Comparison of ENCODE assay signal across 8 cellular contexts in the genomic region with DNA sequence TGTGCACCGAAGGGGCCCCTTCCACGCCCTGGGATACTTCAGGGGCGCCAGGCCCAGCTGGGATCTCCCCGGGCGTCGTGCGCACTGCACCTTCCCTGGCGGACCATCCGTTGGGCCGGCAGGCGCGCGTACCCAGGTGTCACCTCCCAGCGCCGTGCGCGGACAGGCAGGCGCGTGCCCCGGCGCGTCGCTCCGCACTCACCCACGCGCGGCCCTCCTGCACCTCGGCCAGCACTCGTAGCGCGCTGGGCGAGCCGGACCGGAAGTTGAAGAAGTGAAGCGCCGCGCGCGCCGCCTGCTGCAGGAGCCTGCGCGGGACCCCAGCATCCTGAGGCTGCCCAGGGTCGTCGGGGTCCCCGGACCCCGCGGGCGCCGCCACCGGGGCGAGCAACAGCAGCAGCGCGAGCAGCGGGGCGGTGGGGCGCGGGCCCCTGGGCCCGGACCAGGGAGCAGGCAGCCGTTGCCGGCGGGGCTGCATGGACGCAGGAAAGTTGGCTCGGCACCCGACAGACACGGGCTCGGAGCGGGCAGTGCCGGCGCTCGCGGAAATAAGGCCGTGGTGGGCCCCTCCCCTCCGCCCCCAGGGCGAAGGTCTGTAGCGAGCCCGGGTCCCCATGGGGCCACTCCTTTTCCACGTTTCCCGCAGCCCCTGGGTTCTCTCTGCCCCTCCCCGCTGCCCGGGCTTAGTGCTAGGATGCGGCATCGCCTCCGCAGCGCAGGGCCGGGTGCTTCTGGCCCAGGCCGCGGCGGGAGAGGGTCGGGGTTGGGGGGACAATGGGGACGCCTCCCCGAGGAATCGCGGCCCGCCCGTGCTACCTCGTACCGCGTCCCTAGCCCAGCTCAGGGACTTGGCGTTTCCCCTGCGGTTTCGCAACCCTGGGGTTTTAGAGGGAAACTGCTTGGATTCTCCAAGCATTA. TPM values are rescaled to one million over a fixed set of nuclear protein-coding genes. Genes with fewer than 3 reads are reported as not detected.
A peak's percentile ranks its signal among the peaks of the same experiment; 100 is the strongest.
DNase-seq lines count a peak whose midpoint lies in the region; ATAC-seq and TF ChIP-seq lines count a peak whose summit lies in the region.

A gene with protein sequence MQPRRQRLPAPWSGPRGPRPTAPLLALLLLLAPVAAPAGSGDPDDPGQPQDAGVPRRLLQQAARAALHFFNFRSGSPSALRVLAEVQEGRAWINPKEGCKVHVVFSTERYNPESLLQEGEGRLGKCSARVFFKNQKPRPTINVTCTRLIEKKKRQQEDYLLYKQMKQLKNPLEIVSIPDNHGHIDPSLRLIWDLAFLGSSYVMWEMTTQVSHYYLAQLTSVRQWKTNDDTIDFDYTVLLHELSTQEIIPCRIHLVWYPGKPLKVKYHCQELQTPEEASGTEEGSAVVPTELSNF (minus strand): TSS at position 520 of the 918 bp plus-strand sequence. CDS start 42 bp downstream, at position 478.

- TF ChIP-seq CTCF in A673 (conservative IDR thresholded peaks at IDR 0.05; ENCODE audit: low read depth, low read length): no peak; the same call in 1 of the 2 replicates

- no TSS peak for BruUV-seq in A673 (replicated peaks; lab: Mats Ljungman, UMichigan)

- H3K27ac ChIP-seq in A673 (ENCODE audit: low read depth, low read length, poor library complexity, severe bottlenecking): no peak within 1 kb of the TSS
- H3K27ac ChIP-seq in skin epidermis: peak within 1 kb of the TSS in 20 of 21 experiments; percentile 4 to 86 (median 68)

- intact Hi-C loops in A673 (cut with micrococcal nuclease; ENCODE audit: unreplicated experiment): no loop called here

- H3K27ac Mint-ChIP-seq in immature natural killer cell: no peak within 1 kb of the TSS

- in situ Hi-C loops in T47D (cut with HindIII; ENCODE audit: low pct_unique_long_range_greater_than_20kb, low sequenced_read_pairs): no loop called here

- H3K4me3 ChIP-seq in A673 (ENCODE audit: low read depth, low read length, poor library complexity, severe bottlenecking) (peak within 1 kb of the TSS; percentile 51), skin epidermis (peak within 1 kb of the TSS; percentile 53 to 74 (median 56))

- H3K27me3 ChIP-seq in A673 (replicated peaks; ENCODE audit: insufficient read depth, low read depth, low read length, poor library complexity): no peaks in the 10 kb centered on the region

- peak within 1 kb of the TSS; percentile 68 to 72 (median 72) for H3K4me3 Mint-ChIP-seq in immature natural killer cell

- DNase-seq in A673 (ENCODE audit: low spot score) (peak; percentile 40), RKO (ENCODE audit: low spot score) (peak; percentile 82), T47D (ENCODE audit: low read depth in 1 of 2, low spot score in 1 of 2) (peak; percentile 74 to 88), immature natural killer cell (peak; percentile 30 to 44 (median 41)), GF-D8 (lab: John Stamatoyannopoulos, UW) (no peak)

- ATAC-seq in GM18858 (IDR thresholded peaks at IDR 0.05; ENCODE audit: unreplicated experiment): peak; percentile 84
- peak; percentile 80 for ATAC-seq in HG03039 (IDR thresholded peaks at IDR 0.05; ENCODE audit: unreplicated experiment)

- H3K36me3 ChIP-seq in A673 (ENCODE audit: insufficient read depth, low read length, poor library complexity, severe bottlenecking): no peaks in the 10 kb centered on the region

- peaks cover 13 to 22% of the 10 kb centered on the region in 2 donors for H3K4me1 Mint-ChIP-seq in immature natural killer cell

- peaks cover 0 to 1% (median 0%) of the 10 kb centered on the region in 3 donors for H3K27me3 Mint-ChIP-seq in immature natural killer cell (ENCODE audit: low read depth in 3 of 3)

- peaks cover 0 to 3% (median 0%) of the 10 kb centered on the region in 6 donors for H3K9me3 Mint-ChIP-seq in immature natural killer cell

- H3K36me3 Mint-ChIP-seq in immature natural killer cell: no peaks in the 10 kb centered on the region

- CTCF ChIA-PET in A673 (lab: Charles Lee): no interaction called here

- POLR2A ChIA-PET in A673 (lab: Charles Lee; ENCODE audit: low non-redundant PET): no interaction called here

- no peaks in the 10 kb centered on the region for H3K9me3 ChIP-seq in A673 (ENCODE audit: low read depth, low read length, poor library complexity, severe bottlenecking)

- H3K4me1 ChIP-seq in A673 (ENCODE audit: insufficient read depth, low read length, poor library complexity, severe bottlenecking): no peaks in the 10 kb centered on the region

RNA-seq across cellular contexts. Expression of the gene that starts here (rescaled TPM):
- 0.15 TPM in 1 of 2 replicates, not detected in the other for total RNA-seq in A673 (2021)
- polyA plus RNA-seq in immature natural killer cell: not detected

Comparison
In these comparisons a context has a peak if more than half of its experiments do, and no peak if none do; other contexts are left out.
1. Peak in DNase-seq and H3K4me3 ChIP-seq in A673; RNA of the gene not detected or under 1 TPM.
2. Peak in DNase-seq in immature natural killer cell; RNA of the gene not detected or under 1 TPM.